In the genomic region with DNA sequence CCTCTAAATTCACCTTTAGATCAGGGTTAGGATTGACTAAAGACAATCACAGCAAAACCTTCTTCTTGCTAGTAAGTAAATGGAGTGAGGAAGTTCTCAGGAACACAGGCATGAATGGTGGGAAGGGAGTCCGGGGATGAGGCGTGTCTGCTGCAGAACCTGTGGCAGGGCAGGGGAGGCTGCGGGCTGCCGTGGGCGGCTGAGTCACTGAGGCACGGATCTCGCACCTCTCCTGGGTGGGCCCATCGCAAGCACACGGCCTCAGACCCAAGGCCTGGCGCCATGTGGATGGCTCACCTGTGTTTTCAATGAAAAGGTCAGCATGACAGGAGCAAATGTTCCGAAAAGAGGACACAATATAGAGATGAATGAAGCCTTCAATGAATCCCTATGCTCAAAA, we compare ENCODE assay signal across 19 cellular contexts.
"Had no signal": no experiment of that assay in that cellular context is flagged by ENCODE, and none has a peak within 500 bp of the region (broad histone marks: within the 10 kb centered on the region; RNA-seq: fewer than 3 reads in every experiment).

No MANE protein-coding gene starts in this region.

- H3K27me3 Mint-ChIP-seq: dendritic cell treated with granulocyte-macrophage colony-stimulating factor and Interleukin-4, amounts not matched to agents 40 ng/mL and 50 ng/mL, for 4 days; stimulated activated memory B cell treated with anti-CD40 and anti-IgM and Interleukin-4, amounts not matched to agents 10 μg/mL and 1 μg/mL and 100 μg/mL, for 72 hours; stimulated activated naive CD8-positive, alpha-beta T cell treated with anti-CD3 and anti-CD28 coated beads, Interleukin-15, Interleukin-2, amounts not matched to agents 100 ng/mL and 50 ng/mL, for 24 hours had no signal

- H3K4me3 Mint-ChIP-seq: dendritic cell treated with granulocyte-macrophage colony-stimulating factor and Interleukin-4, amounts not matched to agents 40 ng/mL and 50 ng/mL, for 4 days; endodermal cell; naive thymus-derived CD4-positive, alpha-beta T cell; nephron progenitor cell; stimulated activated memory B cell treated with anti-CD40 and anti-IgM and Interleukin-4, amounts not matched to agents 10 μg/mL and 1 μg/mL and 100 μg/mL, for 72 hours; stimulated activated naive CD8-positive, alpha-beta T cell treated with anti-CD3 and anti-CD28 coated beads, Interleukin-15, Interleukin-2, amounts not matched to agents 100 ng/mL and 50 ng/mL, for 24 hours had no signal

- H3K9me3 Mint-ChIP-seq: dendritic cell treated with granulocyte-macrophage colony-stimulating factor and Interleukin-4, amounts not matched to agents 40 ng/mL and 50 ng/mL, for 4 days; endodermal cell; nephron progenitor cell; stimulated activated memory B cell treated with anti-CD40 and anti-IgM and Interleukin-4, amounts not matched to agents 10 μg/mL and 1 μg/mL and 100 μg/mL, for 72 hours; stimulated activated naive CD8-positive, alpha-beta T cell treated with anti-CD3 and anti-CD28 coated beads, Interleukin-15, Interleukin-2, amounts not matched to agents 100 ng/mL and 50 ng/mL, for 24 hours had no signal

- H3K9me3 ChIP-seq: pancreas, testis, tibial nerve had no signal

- H3K27ac Mint-ChIP-seq: dendritic cell treated with granulocyte-macrophage colony-stimulating factor and Interleukin-4, amounts not matched to agents 40 ng/mL and 50 ng/mL, for 4 days; endodermal cell; naive thymus-derived CD4-positive, alpha-beta T cell; nephron progenitor cell; progenitor cell of endocrine pancreas; stimulated activated memory B cell treated with anti-CD40 and anti-IgM and Interleukin-4, amounts not matched to agents 10 μg/mL and 1 μg/mL and 100 μg/mL, for 72 hours; stimulated activated naive CD8-positive, alpha-beta T cell treated with anti-CD3 and anti-CD28 coated beads, Interleukin-15, Interleukin-2, amounts not matched to agents 100 ng/mL and 50 ng/mL, for 24 hours had no signal

- H3K27me3 ChIP-seq: foreskin keratinocyte, pancreas, testis, tibial nerve had no signal

- H3K4me1 Mint-ChIP-seq: endodermal cell; stimulated activated memory B cell treated with anti-CD40 and anti-IgM and Interleukin-4, amounts not matched to agents 10 μg/mL and 1 μg/mL and 100 μg/mL, for 72 hours had no signal

- H3K27ac ChIP-seq: foreskin keratinocyte, pancreas, testis, tibial nerve had no signal

- FAIRE-seq: endothelial cell of umbilical vein, pancreas had no signal

- DNase-seq: endodermal cell; erythroblast; foreskin keratinocyte; hippocampal formation; kidney glomerular epithelial cell; mesendoderm; naive thymus-derived CD4-positive, alpha-beta T cell; nephron progenitor cell; pancreas; right cardiac atrium; stimulated activated CD4-positive, alpha-beta T cell treated with anti-CD3 and anti-CD28 coated beads, Interleukin-4, amount 100 ng/mL, for 1 hour; testis had no signal

- H3K4me3 ChIP-seq: pancreas, smooth muscle cell, testis, tibial nerve had no signal

- H3K36me3 Mint-ChIP-seq: naive thymus-derived CD4-positive, alpha-beta T cell; stimulated activated memory B cell treated with anti-CD40 and anti-IgM and Interleukin-4, amounts not matched to agents 10 μg/mL and 1 μg/mL and 100 μg/mL, for 72 hours had no signal

- ATAC-seq: foreskin keratinocyte; naive thymus-derived CD4-positive, alpha-beta T cell; pancreas; right cardiac atrium; stimulated activated memory B cell treated with anti-CD40 and anti-IgM and Interleukin-4, amounts not matched to agents 10 μg/mL and 1 μg/mL and 100 μg/mL, for 72 hours had no signal

- H3K4me2 ChIP-seq: smooth muscle cell had no signal

- H3K4me1 ChIP-seq: foreskin keratinocyte, pancreas, testis, tibial nerve had no signal

- H3K36me3 ChIP-seq: pancreas, tibial nerve had no signal
